ENCODE assay signal across 24 cellular contexts in genomic region chr1:62207187-62207586, GRCh38. TPM values are rescaled to one million over a fixed set of nuclear protein-coding genes. Genes with fewer than 3 reads are reported as not detected.
"Had no signal": no experiment of that assay in that cellular context is flagged by ENCODE, and none has a peak within 500 bp of the region (broad histone marks: within the 10 kb centered on the region; RNA-seq: fewer than 3 reads in every experiment).

No MANE protein-coding gene starts in this region.

- H3K36me3 ChIP-seq: SJSA1 had no signal

- H3K27me3 ChIP-seq: SJSA1 had no signal

- H3K27ac ChIP-seq: SJSA1, SK-N-MC had no signal

- FAIRE-seq: RCC 7860 had no signal

- H3K4me1 ChIP-seq: SJSA1 had no signal

- H3K9me3 ChIP-seq: SJSA1 had no signal

- H3K4me3 ChIP-seq: SJSA1, SK-N-MC had no signal

- DNase-seq: KBM-7, MV-4-11, NCI-H1048, NCI-H1105, NCI-H1417, NCI-H1436 treated with DMSO at 0.1 percent for 48 hours, NCI-H1694, NCI-H187 treated with DMSO at 0.1 percent for 48 hours, NCI-H2029 treated with DMSO at 0.1 percent for 48 hours, NCI-H226, NCI-H446, NCI-H510A, NCI-H524 treated with DMSO at 0.1 percent for 48 hours, NCI-H69, NCI-H774, Right ventricle myocardium superior, RPMI8226, SIG-M5 had no signal

RNA-seq across cellular contexts. Expression of gene L1TD1, which starts 12.5 kb away (rescaled TPM):
- total RNA-seq: HT1080, LHCN-M2, MCF 10A, Right ventricle myocardium superior, SJSA1 had no signal
